8 cellular contexts compared by ENCODE assay signal in genomic region chrX:17535229-17535628, GRCh38.
A peak's percentile ranks its signal among the peaks of the same experiment; 100 is the strongest.
DNase-seq lines count a peak whose midpoint lies in the region; ATAC-seq, FAIRE-seq and TF ChIP-seq lines count a peak whose summit lies in the region.

No MANE protein-coding gene starts in this region.

- no peak overlapping the region for H3K4me3 ChIP-seq in choroid plexus epithelial cell (ENCODE audit: low read depth, low read length)
- H3K4me3 ChIP-seq in small intestine (ENCODE audit: low read depth in 1 of 2, low read length in 2 of 2), result no peak overlapping the region

- TF ChIP-seq CTCF in RWPE1 (conservative IDR thresholded peaks at IDR 0.05; ENCODE audit: low read depth) (0 out of 2 replicates have a peak, but pooled peaks have one; percentile 17), choroid plexus epithelial cell (conservative IDR thresholded peaks at IDR 0.05; ENCODE audit: low read depth, low read length) (peak; percentile 68)

- H3K36me3 ChIP-seq in small intestine (ENCODE audit: control insufficient read depth in 2 of 2, insufficient read depth in 2 of 2, low read length in 2 of 2), result no peaks in the 10 kb centered on the region

- POLR2A ChIA-PET in RWPE1 (lab: Yijun Ruan, JAX; ENCODE audit: low non-redundant PET), result no interaction called here

- CTCF ChIA-PET in RWPE1 (lab: Yijun Ruan, JAX), result interaction anchor here (0.6 kb wide), 1 partner anchor 244 kb away, joined by 4 read pairs; no protein-coding TSS in a partner anchor

- peak; percentile 3 for DNase-seq in Ammon's horn (ENCODE audit: low spot score)
- DNase-seq in RWPE1 (ENCODE audit: low spot score), result no peak
- peak; percentile 65 for DNase-seq in choroid plexus epithelial cell (ENCODE audit: low read depth)
- peak; percentile 22 for DNase-seq in small intestine

- H3K9me3 ChIP-seq in small intestine (ENCODE audit: control insufficient read depth, low read depth), result no peaks in the 10 kb centered on the region

- no peaks in the 10 kb centered on the region for H3K4me1 ChIP-seq in small intestine (ENCODE audit: control insufficient read depth in 2 of 2, insufficient read depth in 1 of 2, low read depth in 1 of 2, low read length in 1 of 2)

- WGBS in small intestine, 3 donors, result 67 to 76% (median 71%) methylated on average over 4 of the region's 4 CpGs

- H3K27me3 ChIP-seq in small intestine (ENCODE audit: control insufficient read depth in 2 of 2, insufficient read depth in 2 of 2, low read length in 2 of 2), result no peaks in the 10 kb centered on the region

- ATAC-seq in GM19438 (IDR thresholded peaks at IDR 0.05; ENCODE audit: low read depth, unreplicated experiment) (peak; percentile 81), GM19023 (IDR thresholded peaks at IDR 0.05; ENCODE audit: unreplicated experiment) (no peak), HG02970 (IDR thresholded peaks at IDR 0.05; ENCODE audit: low FRiP score, unreplicated experiment) (no peak), HG03108 (IDR thresholded peaks at IDR 0.05; ENCODE audit: unreplicated experiment) (no peak)

- no peak for FAIRE-seq in small intestine (lab: Jason Lieb, UNC)

- H3K27ac ChIP-seq in RWPE1 (no peak overlapping the region), small intestine (ENCODE audit: low read depth in 1 of 2, low read length in 1 of 2) (no peak overlapping the region)
